ENCODE assay signal across 21 cellular contexts in genomic region chr6:2008383-2008976, GRCh38.
A peak's percentile ranks its signal among the peaks of the same experiment; 100 is the strongest.
DNase-seq lines count a peak whose midpoint lies in the region; ATAC-seq and TF ChIP-seq lines count a peak whose summit lies in the region.
"Had no signal": no experiment of that assay in that cellular context is flagged by ENCODE, and none has a peak within 500 bp of the region (broad histone marks: within the 10 kb centered on the region; RNA-seq: fewer than 3 reads in every experiment).

No MANE protein-coding gene starts in this region.

- no peak overlapping the region for H3K4me3 Mint-ChIP-seq in CD4-positive, alpha-beta T cell
- no peak overlapping the region for H3K4me3 Mint-ChIP-seq in progenitor cell of endocrine pancreas (ENCODE audit: low read depth)
- H3K4me3 Mint-ChIP-seq: CD4-positive, CD25-positive, alpha-beta regulatory T cell; GM23338 had no signal

- no peaks in the 10 kb centered on the region for H3K9me3 ChIP-seq in mammary epithelial cell (replicated peaks; ENCODE audit: insufficient read depth, low read length)
- H3K9me3 ChIP-seq in breast epithelium, result peaks cover 0 to 3% of the 10 kb centered on the region in 2 donors
- peaks cover 3% of the 10 kb centered on the region for H3K9me3 ChIP-seq in CD4-positive, alpha-beta T cell (ENCODE audit: control insufficient read depth, low read length)
- H3K9me3 ChIP-seq: BE2C had no signal

- in situ Hi-C loops in mammary epithelial cell (cut with MboI; ENCODE audit: low sequenced_read_pairs in 2 of 2), result no loop called here

- no peaks in the 10 kb centered on the region for H3K79me2 ChIP-seq in mammary epithelial cell (ENCODE audit: insufficient read depth, low read length)

- peak; percentile 28 for ATAC-seq in esophagus mucosa
- ATAC-seq in CD4-positive, alpha-beta T cell (ENCODE audit: poor library complexity), result no peak
- ATAC-seq: GM23338, HCT116 had no signal

- no peak for TF ChIP-seq CTCF in mammary epithelial cell (conservative IDR thresholded peaks at IDR 0.05 in 1 of 2, IDR thresholded peaks at IDR 0.05 in 1 of 2; ENCODE audit: extremely low read depth in 1 of 2, insufficient read depth in 1 of 2, low read depth in 1 of 2, low read length in 2 of 2)
- no peak for TF ChIP-seq CTCF in breast epithelium (IDR thresholded peaks at IDR 0.05)
- TF ChIP-seq CTCF in retinal pigment epithelial cell (conservative IDR thresholded peaks at IDR 0.05; ENCODE audit: low read depth, low read length), result no peak
- TF ChIP-seq CTCF in CD4-positive, alpha-beta T cell (IDR thresholded peaks at IDR 0.05), result no peak
- no peak for TF ChIP-seq CTCF in progenitor cell of endocrine pancreas (IDR thresholded peaks at IDR 0.05; ENCODE audit: unreplicated experiment)

- no peak overlapping the region for H3K27ac ChIP-seq in mammary epithelial cell (ENCODE audit: insufficient read depth, low read depth, low read length)
- H3K27ac ChIP-seq in breast epithelium, result no peak overlapping the region
- H3K27ac ChIP-seq in CD4-positive, alpha-beta T cell (ENCODE audit: low read depth, low read length), result no peak overlapping the region
- H3K27ac ChIP-seq: SK-N-MC had no signal

- intact Hi-C loops in mammary epithelial cell (cut with micrococcal nuclease) (no loop called here), breast epithelium (cut with DNase I; ENCODE audit: low total_unique reads) (no loop called here)
- intact Hi-C loops in CD4-positive, alpha-beta T cell (cut with DNase I, micrococcal nuclease), result no loop called here

- peaks cover 9% of the 10 kb centered on the region for H3K9me3 Mint-ChIP-seq in CD4-positive, alpha-beta T cell
- peaks cover 13% of the 10 kb centered on the region for H3K9me3 Mint-ChIP-seq in progenitor cell of endocrine pancreas (ENCODE audit: low read depth)

- H3K36me3 Mint-ChIP-seq in CD4-positive, alpha-beta T cell (ENCODE audit: low read depth), result peaks cover 32% of the 10 kb centered on the region
- H3K36me3 Mint-ChIP-seq in progenitor cell of endocrine pancreas (ENCODE audit: insufficient read depth), result peaks cover 3% of the 10 kb centered on the region

- dilution Hi-C loops in mammary epithelial cell (cut with HindIII; ENCODE audit: low sequenced_read_pairs), result no loop called here

- no peaks in the 10 kb centered on the region for H3K4me1 Mint-ChIP-seq in CD4-positive, alpha-beta T cell (ENCODE audit: low read depth)
- H3K4me1 Mint-ChIP-seq in progenitor cell of endocrine pancreas (ENCODE audit: low read depth), result no peaks in the 10 kb centered on the region

- 94% methylated on average over 2 of the region's 2 CpGs for WGBS in mammary epithelial cell (ENCODE audit: low coverage, missing lambda C conversion rate)

- CTCF ChIA-PET in mammary epithelial cell (lab: Charles Lee; ENCODE audit: low non-redundant PET), result interaction anchor here (0.6 kb wide), 1 partner anchor 1982 kb away, joined by 3 read pairs; no protein-coding TSS in a partner anchor
- CTCF ChIA-PET in CD4-positive, alpha-beta T cell (lab: Charles Lee), result no interaction called here

- no peak overlapping the region for H3K9ac ChIP-seq in mammary epithelial cell (ENCODE audit: insufficient read depth, low read length)

- no peaks in the 10 kb centered on the region for H3K27me3 ChIP-seq in mammary epithelial cell (ENCODE audit: insufficient read depth, low read length)
- no peaks in the 10 kb centered on the region for H3K27me3 ChIP-seq in breast epithelium
- no peaks in the 10 kb centered on the region for H3K27me3 ChIP-seq in CD4-positive, alpha-beta T cell (ENCODE audit: control insufficient read depth, insufficient read depth, low read length)
- H3K27me3 ChIP-seq: BE2C had no signal

- H3K4me1 ChIP-seq in mammary epithelial cell (ENCODE audit: insufficient read depth, low read length) (peaks cover 10% of the 10 kb centered on the region), breast epithelium (no peaks in the 10 kb centered on the region)

- H3K4me3 ChIP-seq in mammary epithelial cell (replicated peaks in 1 of 3; ENCODE audit: insufficient read depth in 1 of 3, low read depth in 2 of 3, low read length in 3 of 3), result no peak overlapping the region
- H3K4me3 ChIP-seq in breast epithelium, result no peak overlapping the region
- H3K4me3 ChIP-seq in retinal pigment epithelial cell (ENCODE audit: low read length), result no peak overlapping the region
- H3K4me3 ChIP-seq: GM23338, SK-N-MC had no signal

- no peaks in the 10 kb centered on the region for H3K27me3 Mint-ChIP-seq in CD4-positive, alpha-beta T cell
- peaks cover 10% of the 10 kb centered on the region for H3K27me3 Mint-ChIP-seq in progenitor cell of endocrine pancreas

- DNase-seq in mammary epithelial cell (peak; percentile 79), breast epithelium (ENCODE audit: low spot score in 2 of 2) (no peak), M059J (ENCODE audit: low read depth) (peak; percentile 23), retinal pigment epithelial cell (ENCODE audit: low read depth) (peak; percentile 23), progenitor cell of endocrine pancreas (ENCODE audit: low spot score, unreplicated experiment) (no peak), dermis blood vessel endothelial cell (no peak)
- no peak for DNase-seq in CD4-positive, alpha-beta T cell
- DNase-seq: BE2C; Calu3; CD4-positive, CD25-positive, alpha-beta regulatory T cell; DMS53; NCI-H1105 treated with DMSO at 0.1 percent for 48 hours; NCI-H1694; NCI-H2081 treated with DMSO at 0.1 percent for 48 hours; NCI-H774; OCI-M1; SHP77 had no signal

- TF ChIP-seq POLR2A in breast epithelium (IDR thresholded peaks at IDR 0.05), result no peak

- peak overlapping the region; percentile 11 for H3K4me2 ChIP-seq in mammary epithelial cell (ENCODE audit: insufficient read depth, low read depth, low read length)
- H3K4me2 ChIP-seq: GM23338 had no signal

- no peak overlapping the region for H2AFZ ChIP-seq in mammary epithelial cell (ENCODE audit: low read depth, low read length)
- H2AFZ ChIP-seq: GM23338 had no signal

- H4K20me1 ChIP-seq in mammary epithelial cell (ENCODE audit: insufficient read depth, low read length), result no peaks in the 10 kb centered on the region

- BruUV-seq in mammary epithelial cell (replicated peaks; lab: Mats Ljungman, UMichigan), result no TSS peak

- H3K27ac Mint-ChIP-seq in CD4-positive, alpha-beta T cell, result no peak overlapping the region
- no peak overlapping the region for H3K27ac Mint-ChIP-seq in progenitor cell of endocrine pancreas
- H3K27ac Mint-ChIP-seq: CD4-positive, CD25-positive, alpha-beta regulatory T cell; GM23338 had no signal

- H3K36me3 ChIP-seq in mammary epithelial cell (ENCODE audit: insufficient read depth, low read length) (no peaks in the 10 kb centered on the region), breast epithelium (no peaks in the 10 kb centered on the region)
- H3K36me3 ChIP-seq: BE2C had no signal

- POLR2A ChIA-PET in CD4-positive, alpha-beta T cell (lab: Charles Lee), result no interaction called here

Comparison
In these comparisons a context has a peak if more than half of its experiments do, and no peak if none do; other contexts are left out.
1. DNase-seq: peak in mammary epithelial cell (single experiment), M059J (single experiment) and retinal pigment epithelial cell (single experiment); none in breast epithelium (0 of 2), CD4-positive, alpha-beta T cell (0 of 10), progenitor cell of endocrine pancreas (single experiment) and dermis blood vessel endothelial cell (single experiment).